27 cellular contexts compared by ENCODE assay signal in the genomic region with DNA sequence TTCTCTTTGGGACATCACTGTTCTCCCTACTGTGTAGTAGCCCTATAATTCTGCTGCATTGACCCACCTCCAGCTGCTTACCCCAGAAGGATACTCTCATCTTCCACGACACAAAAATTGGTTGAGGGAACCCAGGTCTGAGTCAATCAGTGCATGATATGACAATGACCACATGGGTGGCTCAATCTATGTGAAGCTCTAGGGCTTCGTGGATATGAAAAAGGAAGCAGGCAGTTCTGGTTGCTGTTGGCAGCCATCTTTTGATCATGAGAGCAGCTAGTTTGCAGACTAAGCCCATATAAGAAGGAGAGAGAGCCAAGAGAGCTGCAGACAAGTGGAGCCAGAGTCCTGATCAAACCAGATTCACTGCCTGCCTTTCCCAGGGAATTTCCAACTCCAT. TPM values are rescaled to one million over a fixed set of nuclear protein-coding genes. Genes with fewer than 3 reads are reported as not detected.
"Had no signal": no experiment of that assay in that cellular context is flagged by ENCODE, and none has a peak within 500 bp of the region (broad histone marks: within the 10 kb centered on the region; RNA-seq: fewer than 3 reads in every experiment).

No MANE protein-coding gene starts in this region.

- H3K4me3 Mint-ChIP-seq: activated naive CD8-positive, alpha-beta T cell treated with anti-CD3 and anti-CD28 coated beads for 36 hours; activated T-cell treated with anti-CD3 and anti-CD28 coated beads, Interleukin-2, amount 50 U/mL, for 72 hours; naive thymus-derived CD8-positive, alpha-beta T cell; T-helper 2 cell treated with Interferon-gamma antibody and Interleukin-4, amounts not matched to agents 5 μg/mL and 100 μg/mL, for 36 hours had no signal

- H3K9me3 ChIP-seq: adrenal gland, body of pancreas, esophagus squamous epithelium, left lung, lower lobe of right lung, neutrophil, right lobe of liver, testis had no signal

- FAIRE-seq: colon, urothelium cell line had no signal

- H3K4me1 Mint-ChIP-seq: activated naive CD8-positive, alpha-beta T cell treated with anti-CD3 and anti-CD28 coated beads for 36 hours; naive thymus-derived CD8-positive, alpha-beta T cell had no signal

- H3K27ac Mint-ChIP-seq: activated naive CD8-positive, alpha-beta T cell treated with anti-CD3 and anti-CD28 coated beads for 36 hours; activated T-cell treated with anti-CD3 and anti-CD28 coated beads, Interleukin-2, amount 50 U/mL, for 72 hours; naive thymus-derived CD8-positive, alpha-beta T cell; T-helper 2 cell treated with Interferon-gamma antibody and Interleukin-4, amounts not matched to agents 5 μg/mL and 100 μg/mL, for 36 hours had no signal

- H3K27me3 ChIP-seq: adrenal gland, body of pancreas, esophagus squamous epithelium, neutrophil, right lobe of liver, testis had no signal

- H3K4me1 ChIP-seq: adrenal gland, body of pancreas, esophagus squamous epithelium, left lung, lower lobe of right lung had no signal

- ATAC-seq: activated T-cell treated with anti-CD3 and anti-CD28 coated beads, Interleukin-2, amount 50 U/mL, for 72 hours; body of pancreas; left lung; lower lobe of right lung; naive thymus-derived CD8-positive, alpha-beta T cell; right lobe of liver; stimulated activated naive CD8-positive, alpha-beta T cell treated with anti-CD3 and anti-CD28 coated beads, Interleukin-15, Interleukin-2, amounts not matched to agents 100 U/mL and 50 U/mL, for 24 hours had no signal

- H3K27ac ChIP-seq: adrenal gland, body of pancreas, epithelial cell of prostate, esophagus squamous epithelium, left lung, lower lobe of right lung, neutrophil, right lobe of liver, testis had no signal

- H3K9me3 Mint-ChIP-seq: activated naive CD8-positive, alpha-beta T cell treated with anti-CD3 and anti-CD28 coated beads for 36 hours; activated T-cell treated with anti-CD3 and anti-CD28 coated beads, Interleukin-2, amount 50 U/mL, for 72 hours; naive thymus-derived CD8-positive, alpha-beta T cell; T-helper 2 cell treated with Interferon-gamma antibody and Interleukin-4, amounts not matched to agents 5 μg/mL and 100 μg/mL, for 36 hours had no signal

- H3K4me3 ChIP-seq: adrenal gland, body of pancreas, esophagus squamous epithelium, left lung, lower lobe of right lung, right lobe of liver, testis had no signal

- DNase-seq: activated CD4-positive, alpha-beta T cell treated with anti-CD3 and anti-CD28 coated beads for 4 hours; activated CD4-positive, alpha-beta T cell treated with anti-CD3 and anti-CD28 coated beads, Interleukin-2, amount 50 U/mL, for 4 hours; activated naive CD4-positive, alpha-beta T cell treated with Interleukin-2 at 50 U/mL for 16 hours; activated naive CD8-positive, alpha-beta T cell treated with anti-CD3 and anti-CD28 coated beads for 36 hours; activated T-cell treated with anti-CD3 and anti-CD28 coated beads for 4 hours; activated T-cell treated with anti-CD3 and anti-CD28 coated beads, Interleukin-2, amount 50 U/mL, for 72 hours; adrenal gland; aorta; body of pancreas; dermis blood vessel endothelial cell; effector CD4-positive, alpha-beta T cell; esophagus squamous epithelium; foreskin melanocyte; left lung; lower lobe of right lung; mesenchymal stem cell; naive thymus-derived CD8-positive, alpha-beta T cell; right lobe of liver; stimulated activated CD4-positive, alpha-beta T cell treated with anti-CD3 and anti-CD28 coated beads, Interleukin-2, amount 100 ng/mL, for 48 hours; stimulated activated naive CD8-positive, alpha-beta T cell treated with anti-CD3 and anti-CD28 coated beads, Interleukin-15, Interleukin-2, amounts not matched to agents 100 U/mL and 50 U/mL, for 24 hours; testis; trophoblast cell had no signal

- H3K36me3 Mint-ChIP-seq: activated naive CD8-positive, alpha-beta T cell treated with anti-CD3 and anti-CD28 coated beads for 36 hours had no signal

- H3K36me3 ChIP-seq: adrenal gland, esophagus squamous epithelium, left lung, lower lobe of right lung, neutrophil, right lobe of liver had no signal

RNA-seq across cellular contexts. Expression of gene AVPR1A, which starts 57.9 kb away (rescaled TPM):
- total RNA-seq: activated naive CD8-positive, alpha-beta T cell treated with anti-CD3 and anti-CD28 coated beads for 36 hours; activated T-cell treated with anti-CD3 and anti-CD28 coated beads, Interleukin-2, amount 50 U/mL, for 72 hours; naive thymus-derived CD8-positive, alpha-beta T cell had no signal
- polyA plus RNA-seq: naive thymus-derived CD8-positive, alpha-beta T cell had no signal
